In genomic region chr1:117815105-117815812, GRCh38 we compare ENCODE assay signal across 1 cellular context.
TF ChIP-seq lines count a peak whose summit lies in the region.

No MANE protein-coding gene starts in this region.

TF ChIP-seq in endothelial cell of umbilical vein, 7 proteins besides CTCF, POLR2A, EP300 and RAD21:
- TF ChIP-seq MAX (IDR thresholded peaks at IDR 0.05; ENCODE audit: insufficient read depth, insufficient read length) (no peak), FOS (IDR thresholded peaks at IDR 0.05; ENCODE audit: borderline replicate concordance, insufficient read depth, low read length) (no peak), GATA2 (IDR thresholded peaks at IDR 0.05; ENCODE audit: insufficient read depth, insufficient read length, low read depth, low read length) (no peak), MYC (IDR thresholded peaks at IDR 0.05; ENCODE audit: low read depth, low read length) (no peak), JUN (IDR thresholded peaks at IDR 0.05; ENCODE audit: borderline replicate concordance, insufficient read depth, insufficient read length, low read depth) (no peak), EZH2 (IDR thresholded peaks at IDR 0.05; ENCODE audit: borderline replicate concordance, low read depth, low read length, severe bottlenecking) (no peak), POLR2AphosphoS5 (IDR thresholded peaks at IDR 0.05; ENCODE audit: insufficient read depth, low read depth, low read length) (no peak)
